ENCODE assay signal across 8 cellular contexts in the genomic region with DNA sequence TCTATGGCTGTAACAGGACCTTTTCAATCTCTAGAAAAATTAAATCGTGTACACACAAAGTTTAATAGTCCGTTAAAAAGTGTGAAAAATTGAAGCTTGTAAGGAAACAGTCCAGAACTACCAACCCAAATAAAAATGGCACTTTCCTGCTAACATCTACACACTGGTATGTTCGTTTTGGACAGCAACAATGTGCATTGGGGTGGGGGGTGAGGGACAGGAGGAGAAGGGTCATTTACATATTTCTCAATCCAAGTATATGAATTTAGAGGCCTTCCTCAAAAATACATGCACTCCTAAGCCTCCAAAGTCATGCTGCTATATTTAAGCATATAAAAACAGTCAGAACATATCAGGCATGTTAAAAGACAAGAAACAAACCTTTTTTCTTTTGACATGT. TPM values are rescaled to one million over a fixed set of nuclear protein-coding genes. Genes with fewer than 3 reads are reported as not detected.
DNase-seq lines count a peak whose midpoint lies in the region; ATAC-seq and TF ChIP-seq lines count a peak whose summit lies in the region.

No MANE protein-coding gene starts in this region.

- no peak for TF ChIP-seq EP300 in sigmoid colon (IDR thresholded peaks at IDR 0.05)

- H3K9me3 ChIP-seq in GM23248 (ENCODE audit: low read depth) = no peaks in the 10 kb centered on the region
- H3K9me3 ChIP-seq in SJSA1 (replicated peaks) = no peaks in the 10 kb centered on the region
- H3K9me3 ChIP-seq in fibroblast of lung (ENCODE audit: control insufficient read depth, insufficient read depth, low read depth, low read length) = no peaks in the 10 kb centered on the region
- H3K9me3 ChIP-seq in sigmoid colon = no peaks in the 10 kb centered on the region

- TF ChIP-seq POLR2A in sigmoid colon (IDR thresholded peaks at IDR 0.05) = no peak

- no peaks in the 10 kb centered on the region for H3K9me2 ChIP-seq in GM23248 (ENCODE audit: insufficient read depth)

- intact Hi-C loops in sigmoid colon (cut with DNase I) = no loop called here

- H3K27ac ChIP-seq in GM23248 (no peak overlapping the region), SJSA1 (no peak overlapping the region), fibroblast of lung (ENCODE audit: insufficient read depth, low read length) (peak overlapping the region; percentile 100), sigmoid colon (peak overlapping the region; percentile 96 to 100 (median 99))

- H4K20me1 ChIP-seq in GM23248 (ENCODE audit: insufficient read depth) = peaks cover 52% of the 10 kb centered on the region
- H4K20me1 ChIP-seq in fibroblast of lung (ENCODE audit: control insufficient read depth, extremely low read depth, insufficient read depth, low read length) = peaks cover 16% of the 10 kb centered on the region

- DNase-seq in GM23248 = peak; percentile 37
- no peak for DNase-seq in SJSA1 (ENCODE audit: low read depth in 1 of 2, low spot score in 2 of 2)
- peak in 1 of 2 donors; percentile 19 for DNase-seq in fibroblast of lung (ENCODE audit: low read depth in 2 of 2)
- no peak for DNase-seq in sigmoid colon
- DNase-seq in GM19238 (ENCODE audit: insufficient read length, low spot score) = no peak
- DNase-seq in NCI-H748 treated with DMSO at 0.1 percent for 48 hours (lab: John Stamatoyannopoulos, UW) = no peak
- no peak for DNase-seq in occipital lobe (lab: John Stamatoyannopoulos, UW)

- no peak overlapping the region for H2AFZ ChIP-seq in GM23248
- H2AFZ ChIP-seq in fibroblast of lung (ENCODE audit: low read length) = no peak overlapping the region

- no peak for TF ChIP-seq CTCF in fibroblast of lung (conservative IDR thresholded peaks at IDR 0.05 in 1 of 2, IDR thresholded peaks at IDR 0.05 in 1 of 2; ENCODE audit: low read depth in 1 of 2, low read length in 2 of 2)
- no peak for TF ChIP-seq CTCF in sigmoid colon (IDR thresholded peaks at IDR 0.05)

- H3K36me3 ChIP-seq in GM23248 (ENCODE audit: low read depth) (peaks cover 42% of the 10 kb centered on the region), SJSA1 (peaks cover 69% of the 10 kb centered on the region), fibroblast of lung (ENCODE audit: control insufficient read depth, insufficient read depth, low read length) (no peaks in the 10 kb centered on the region), sigmoid colon (peaks cover 2 to 25% (median 8%) of the 10 kb centered on the region in 4 donors)

- in situ Hi-C loops in GM23248 (cut with MboI) = no loop called here

- peak overlapping the region; percentile 99 for H3K9ac ChIP-seq in GM23248
- H3K9ac ChIP-seq in fibroblast of lung (ENCODE audit: insufficient read depth, low read length) = peak overlapping the region; percentile 100

- H3K27me3 ChIP-seq in GM23248 (replicated peaks; ENCODE audit: insufficient read depth) (no peaks in the 10 kb centered on the region), SJSA1 (replicated peaks) (no peaks in the 10 kb centered on the region), fibroblast of lung (ENCODE audit: control insufficient read depth, insufficient read depth, low read length) (no peaks in the 10 kb centered on the region), sigmoid colon (no peaks in the 10 kb centered on the region)

- H3K4me1 ChIP-seq in GM23248 (ENCODE audit: insufficient read depth) (peaks cover 19% of the 10 kb centered on the region), SJSA1 (replicated peaks) (peaks cover 4% of the 10 kb centered on the region), fibroblast of lung (ENCODE audit: control insufficient read depth, extremely low read depth, insufficient read depth, low read length) (peaks cover 2% of the 10 kb centered on the region), sigmoid colon (peaks cover 0 to 55% (median 38%) of the 10 kb centered on the region in 4 donors)

- H3K79me2 ChIP-seq in GM23248 (ENCODE audit: insufficient read depth) (peaks cover 80% of the 10 kb centered on the region), fibroblast of lung (ENCODE audit: control insufficient read depth, insufficient read depth, low read length) (peaks cover 71% of the 10 kb centered on the region)

- peaks cover 57% of the 10 kb centered on the region for H3F3A ChIP-seq in GM23248 (ENCODE audit: insufficient read depth)

- peak overlapping the region; percentile 92 for H3K4me2 ChIP-seq in GM23248 (ENCODE audit: unreplicated experiment)
- peak overlapping the region; percentile 98 for H3K4me2 ChIP-seq in fibroblast of lung (ENCODE audit: extremely low read depth, insufficient read depth, low read length)

- ATAC-seq in GM21825 (IDR thresholded peaks at IDR 0.05; ENCODE audit: unreplicated experiment) = no peak

- H3K4me3 ChIP-seq in GM23248 = peak overlapping the region; percentile 99
- peak overlapping the region; percentile 89 for H3K4me3 ChIP-seq in SJSA1
- H3K4me3 ChIP-seq in fibroblast of lung (replicated peaks in 1 of 4; ENCODE audit: control extremely low read depth in 1 of 4, insufficient read depth in 1 of 4, low read depth in 3 of 4, low read length in 4 of 4) = peak overlapping the region; percentile 86 to 99 (median 97)
- peak overlapping the region; percentile 69 to 97 (median 92) for H3K4me3 ChIP-seq in sigmoid colon

- 0 to 1% methylated on average over 3 of the region's 3 CpGs for WGBS in GM23248 (ENCODE audit: low coverage in 1 of 2, low lambda C conversion rate in 2 of 2, missing lambda C conversion rate in 2 of 2), 2 experiments
- WGBS in sigmoid colon, 2 donors = 0 to 1% methylated on average over 3 of the region's 3 CpGs

RNA-seq across cellular contexts. Expression of a gene that starts 2.5 kb away (rescaled TPM):
- 27.6 and 28.4 TPM in 2 replicates for total RNA-seq in GM23248 (2014; rRNA removed; shearing (Covaris generic))
- 14.5 and 15.4 TPM in 2 replicates for polyA plus RNA-seq in GM23248 (2016; fragmentation: Nextera tagmentation; extraction: Ambion mirVana)
- total RNA-seq in SJSA1 (2014; rRNA removed; shearing (Covaris generic)) = 20.9 and 25.5 TPM in 2 replicates
- total RNA-seq in fibroblast of lung = 26.7 and 27.7 TPM in 2 replicates
- 22.4 and 26.3 TPM in 2 replicates for polyA plus RNA-seq in fibroblast of lung
- polyA plus RNA-seq in fibroblast of lung (2012) = 12.7 and 13.6 TPM in 2 replicates
- 20.3 and 26.8 TPM in 2 replicates for polyA minus RNA-seq in fibroblast of lung (ENCODE audit: low replicate concordance)
- 10 to 100 TPM; 40.0 to 44.7 (median 42.9) TPM for total RNA-seq in sigmoid colon
- polyA plus RNA-seq in sigmoid colon = 10 to 100 TPM in 1 of 3 donors, 1 to 10 TPM in 2; 9.0 to 31.3 (median 9.5) TPM
- 43.4 TPM for total RNA-seq in occipital lobe

RNA-seq across cellular contexts. Expression of a gene that starts 49.4 kb away (rescaled TPM):
- total RNA-seq in GM23248 (2014; rRNA removed; shearing (Covaris generic)) = 7.3 and 8.3 TPM in 2 replicates
- 4.5 and 5.5 TPM in 2 replicates for polyA plus RNA-seq in GM23248 (2016; fragmentation: Nextera tagmentation; extraction: Ambion mirVana)
- 0.16 and 0.76 TPM in 2 replicates for total RNA-seq in SJSA1 (2014; rRNA removed; shearing (Covaris generic))
- 1.5 and 3.8 TPM in 2 replicates for total RNA-seq in fibroblast of lung
- 1.6 and 4.3 TPM in 2 replicates for polyA plus RNA-seq in fibroblast of lung
- 2.8 and 6.7 TPM in 2 replicates for polyA plus RNA-seq in fibroblast of lung (2012)
- polyA minus RNA-seq in fibroblast of lung (ENCODE audit: low replicate concordance) = 4.9 and 14.1 TPM in 2 replicates
- total RNA-seq in sigmoid colon = 10 to 100 TPM in 1 of 4 donors, 1 to 10 TPM in 3; 5.6 to 15.0 (median 8.5) TPM
- 10 to 100 TPM; 22.2 to 58.7 (median 40.5) TPM for polyA plus RNA-seq in sigmoid colon
- total RNA-seq in occipital lobe = 7.5 TPM

Comparison
In these comparisons a context has a peak if more than half of its experiments do, and no peak if none do; other contexts are left out.
1. H3K27ac ChIP-seq: peak in fibroblast of lung (single experiment) and sigmoid colon (4 of 4); none in GM23248 (single experiment) and SJSA1 (single experiment).
2. Peak in every context shown above with its lines, with median percentiles within 50 percentile points of each other: H3K4me3 ChIP-seq.